ENCODE assay signal across 1 cellular context in the genomic region with DNA sequence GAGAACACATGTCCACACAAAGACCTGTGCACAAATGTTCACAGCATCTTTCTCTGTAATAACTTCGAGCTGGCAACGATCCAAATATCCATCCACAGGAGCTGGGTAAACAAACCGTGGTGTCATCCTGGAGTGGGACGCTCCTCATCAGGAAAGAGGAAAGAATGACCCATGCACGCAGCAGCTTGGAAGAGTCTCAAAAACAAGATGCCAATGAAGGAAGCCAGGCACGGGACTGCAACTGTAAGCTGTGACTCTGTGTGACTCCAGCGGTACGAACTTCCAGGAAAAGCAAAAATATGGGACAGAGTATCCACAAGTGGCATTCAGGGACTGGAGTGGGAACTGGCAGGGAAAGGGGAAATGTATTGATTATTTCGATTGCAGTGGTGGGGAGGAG.
TF ChIP-seq lines count a peak whose summit lies in the region.

No MANE protein-coding gene starts in this region.

TF ChIP-seq in SK-N-SH treated with all-trans-retinoic acid at 6 μM for 48 hours, 23 proteins besides CTCF, POLR2A, EP300 and RAD21 (continued from another document):
- TF ChIP-seq, protein P1, sequence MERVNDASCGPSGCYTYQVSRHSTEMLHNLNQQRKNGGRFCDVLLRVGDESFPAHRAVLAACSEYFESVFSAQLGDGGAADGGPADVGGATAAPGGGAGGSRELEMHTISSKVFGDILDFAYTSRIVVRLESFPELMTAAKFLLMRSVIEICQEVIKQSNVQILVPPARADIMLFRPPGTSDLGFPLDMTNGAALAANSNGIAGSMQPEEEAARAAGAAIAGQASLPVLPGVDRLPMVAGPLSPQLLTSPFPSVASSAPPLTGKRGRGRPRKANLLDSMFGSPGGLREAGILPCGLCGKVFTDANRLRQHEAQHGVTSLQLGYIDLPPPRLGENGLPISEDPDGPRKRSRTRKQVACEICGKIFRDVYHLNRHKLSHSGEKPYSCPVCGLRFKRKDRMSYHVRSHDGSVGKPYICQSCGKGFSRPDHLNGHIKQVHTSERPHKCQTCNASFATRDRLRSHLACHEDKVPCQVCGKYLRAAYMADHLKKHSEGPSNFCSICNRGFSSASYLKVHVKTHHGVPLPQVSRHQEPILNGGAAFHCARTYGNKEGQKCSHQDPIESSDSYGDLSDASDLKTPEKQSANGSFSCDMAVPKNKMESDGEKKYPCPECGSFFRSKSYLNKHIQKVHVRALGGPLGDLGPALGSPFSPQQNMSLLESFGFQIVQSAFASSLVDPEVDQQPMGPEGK (CRISPR knock-in tag; IDR thresholded peaks at IDR 0.05; ENCODE audit: borderline replicate concordance), result no peak
- TF ChIP-seq ZFP3 (CRISPR knock-in tag; IDR thresholded peaks at IDR 0.05) (no peak), TCF4 (CRISPR knock-in tag; IDR thresholded peaks at IDR 0.05; ENCODE audit: borderline replicate concordance) (no peak), ZC3H10 (CRISPR knock-in tag; IDR thresholded peaks at IDR 0.05) (no peak)
